19 cellular contexts compared by ENCODE assay signal in genomic region chr6:170037541-170038250, GRCh38.
DNase-seq lines count a peak whose midpoint lies in the region; ATAC-seq lines count a peak whose summit lies in the region.
"Had no signal": no experiment of that assay in that cellular context is flagged by ENCODE, and none has a peak within 500 bp of the region (broad histone marks: within the 10 kb centered on the region; RNA-seq: fewer than 3 reads in every experiment).

No MANE protein-coding gene starts in this region.

- H3K36me3 Mint-ChIP-seq in stimulated activated effector memory CD8-positive, alpha-beta T cell treated with anti-CD3 and anti-CD28 coated beads, Interleukin-12 subunit alpha, Interleukin-12 subunit beta, amount 100 ng/mL, for 72 hours: no peaks in the 10 kb centered on the region

- peaks cover 5% of the 10 kb centered on the region for H3K9me3 Mint-ChIP-seq in stimulated activated effector memory CD8-positive, alpha-beta T cell treated with anti-CD3 and anti-CD28 coated beads, Interleukin-12 subunit alpha, Interleukin-12 subunit beta, amount 100 ng/mL, for 72 hours

- H3K36me3 ChIP-seq in esophagus (ENCODE audit: control insufficient read depth in 2 of 2, insufficient read depth in 2 of 2, low read length in 1 of 2) (no peaks in the 10 kb centered on the region), urinary bladder (ENCODE audit: insufficient read depth) (no peaks in the 10 kb centered on the region)

- H3K27ac ChIP-seq in esophagus (ENCODE audit: low read depth in 2 of 2, low read length in 1 of 2): peak overlapping the region; percentile 48 to 65
- H3K27ac ChIP-seq in urinary bladder (ENCODE audit: low read depth): peak overlapping the region; percentile 18
- H3K27ac ChIP-seq: 22Rv1 had no signal

- H3K4me1 ChIP-seq in esophagus (ENCODE audit: control insufficient read depth in 2 of 2, insufficient read depth in 2 of 2, low read length in 1 of 2): no peaks in the 10 kb centered on the region
- no peaks in the 10 kb centered on the region for H3K4me1 ChIP-seq in urinary bladder (ENCODE audit: insufficient read depth)

- H3K27me3 ChIP-seq in esophagus (ENCODE audit: control insufficient read depth in 1 of 2, insufficient read depth in 2 of 2, low read length in 2 of 2): no peaks in the 10 kb centered on the region

- 69 to 72% methylated on average over 15 of the region's 15 CpGs for WGBS in esophagus, 2 donors
- WGBS in urinary bladder: 69% methylated on average over 15 of the region's 15 CpGs

- H3K9me3 ChIP-seq in esophagus (ENCODE audit: control insufficient read depth in 2 of 2, insufficient read depth in 1 of 2, low read depth in 1 of 2, low read length in 1 of 2): peaks cover 8 to 12% of the 10 kb centered on the region in 2 donors

- H3K4me3 Mint-ChIP-seq in stimulated activated effector memory CD8-positive, alpha-beta T cell treated with anti-CD3 and anti-CD28 coated beads, Interleukin-12 subunit alpha, Interleukin-12 subunit beta, amount 100 ng/mL, for 72 hours: no peak overlapping the region
- H3K4me3 Mint-ChIP-seq: activated CD4-positive, alpha-beta T cell treated with anti-CD3 and anti-CD28 coated beads, Interleukin-2, amount 10 ng/mL, durations not matched to agents 24 days and 14 days; activated T-cell treated with anti-CD3 and anti-CD28 coated beads, Interleukin-2, amount 50 U/mL, for 4 hours; CD8-positive, alpha-beta memory T cell had no signal

- H3K27ac Mint-ChIP-seq in stimulated activated effector memory CD8-positive, alpha-beta T cell treated with anti-CD3 and anti-CD28 coated beads, Interleukin-12 subunit alpha, Interleukin-12 subunit beta, amount 100 ng/mL, for 72 hours: no peak overlapping the region
- H3K27ac Mint-ChIP-seq: activated CD4-positive, alpha-beta T cell treated with anti-CD3 and anti-CD28 coated beads, Interleukin-2, amount 10 ng/mL, durations not matched to agents 24 days and 14 days; progenitor cell of endocrine pancreas had no signal

- peak; percentile 14 for DNase-seq in activated CD4-positive, CD25-positive, alpha-beta regulatory T cell treated with anti-CD3 and anti-CD28 coated beads, Interleukin-2, amount 50 U/mL, for 72 hours
- peak; percentile 45 for DNase-seq in mesenteric fat pad (ENCODE audit: low spot score)
- DNase-seq in stimulated activated effector memory CD8-positive, alpha-beta T cell treated with anti-CD3 and anti-CD28 coated beads, Interleukin-12 subunit alpha, Interleukin-12 subunit beta, amount 100 ng/mL, for 72 hours (ENCODE audit: low spot score in 2 of 2): no peak
- DNase-seq: activated CD4-positive, alpha-beta T cell treated with anti-CD3 and anti-CD28 coated beads, Interleukin-2, amount 10 ng/mL, durations not matched to agents 24 days and 14 days; activated T-cell treated with anti-CD3 and anti-CD28 coated beads, Interleukin-2, amount 50 U/mL, for 4 hours; amniotic stem cell; CD8-positive, alpha-beta memory T cell; dermis blood vessel endothelial cell; GDM1; NCI-H1417; NCI-H524; T-helper 2 cell had no signal

- H3K4me3 ChIP-seq in esophagus (ENCODE audit: low read depth in 1 of 2, low read length in 2 of 2) (no peak overlapping the region), urinary bladder (ENCODE audit: low read depth, low read length) (no peak overlapping the region)

- no peaks in the 10 kb centered on the region for H3K4me1 Mint-ChIP-seq in stimulated activated effector memory CD8-positive, alpha-beta T cell treated with anti-CD3 and anti-CD28 coated beads, Interleukin-12 subunit alpha, Interleukin-12 subunit beta, amount 100 ng/mL, for 72 hours
- H3K4me1 Mint-ChIP-seq: activated CD4-positive, alpha-beta T cell treated with anti-CD3 and anti-CD28 coated beads, Interleukin-2, amount 10 ng/mL, durations not matched to agents 24 days and 14 days; CD8-positive, alpha-beta memory T cell had no signal

- ATAC-seq in activated CD4-positive, CD25-positive, alpha-beta regulatory T cell treated with anti-CD3 and anti-CD28 coated beads, Interleukin-2, amount 50 U/mL, for 24 hours: no peak
- ATAC-seq in GM18519 (IDR thresholded peaks at IDR 0.05; ENCODE audit: low FRiP score, unreplicated experiment) (no peak), HG03378 (IDR thresholded peaks at IDR 0.05; ENCODE audit: unreplicated experiment) (no peak)
- no peak for ATAC-seq in stimulated activated effector memory CD8-positive, alpha-beta T cell treated with anti-CD3 and anti-CD28 coated beads, Interleukin-12 subunit alpha, Interleukin-12 subunit beta, amount 100 ng/mL, for 72 hours
- ATAC-seq: activated T-cell treated with anti-CD3 and anti-CD28 coated beads, Interleukin-2, amount 50 U/mL, for 4 hours had no signal

Comparison
In these comparisons a context has a peak if more than half of its experiments do, and no peak if none do; other contexts are left out.
1. DNase-seq: peak in activated CD4-positive, CD25-positive, alpha-beta regulatory T cell treated with anti-CD3 and anti-CD28 coated beads, Interleukin-2, amount 50 U/mL, for 72 hours (single experiment) and mesenteric fat pad (single experiment); none in stimulated activated effector memory CD8-positive, alpha-beta T cell treated with anti-CD3 and anti-CD28 coated beads, Interleukin-12 subunit alpha, Interleukin-12 subunit beta, amount 100 ng/mL, for 72 hours (0 of 2).